1 cellular context compared by ENCODE assay signal in genomic region chr16:3718019-3718391, GRCh38.
A peak's percentile ranks its signal among the peaks of the same experiment; 100 is the strongest.
TF ChIP-seq lines count a peak whose summit lies in the region.

No MANE protein-coding gene starts in this region.

TF ChIP-seq in HepG2, 621 proteins besides CTCF, POLR2A, EP300 and RAD21 (continued from another document):
- TF ChIP-seq, protein P1, sequence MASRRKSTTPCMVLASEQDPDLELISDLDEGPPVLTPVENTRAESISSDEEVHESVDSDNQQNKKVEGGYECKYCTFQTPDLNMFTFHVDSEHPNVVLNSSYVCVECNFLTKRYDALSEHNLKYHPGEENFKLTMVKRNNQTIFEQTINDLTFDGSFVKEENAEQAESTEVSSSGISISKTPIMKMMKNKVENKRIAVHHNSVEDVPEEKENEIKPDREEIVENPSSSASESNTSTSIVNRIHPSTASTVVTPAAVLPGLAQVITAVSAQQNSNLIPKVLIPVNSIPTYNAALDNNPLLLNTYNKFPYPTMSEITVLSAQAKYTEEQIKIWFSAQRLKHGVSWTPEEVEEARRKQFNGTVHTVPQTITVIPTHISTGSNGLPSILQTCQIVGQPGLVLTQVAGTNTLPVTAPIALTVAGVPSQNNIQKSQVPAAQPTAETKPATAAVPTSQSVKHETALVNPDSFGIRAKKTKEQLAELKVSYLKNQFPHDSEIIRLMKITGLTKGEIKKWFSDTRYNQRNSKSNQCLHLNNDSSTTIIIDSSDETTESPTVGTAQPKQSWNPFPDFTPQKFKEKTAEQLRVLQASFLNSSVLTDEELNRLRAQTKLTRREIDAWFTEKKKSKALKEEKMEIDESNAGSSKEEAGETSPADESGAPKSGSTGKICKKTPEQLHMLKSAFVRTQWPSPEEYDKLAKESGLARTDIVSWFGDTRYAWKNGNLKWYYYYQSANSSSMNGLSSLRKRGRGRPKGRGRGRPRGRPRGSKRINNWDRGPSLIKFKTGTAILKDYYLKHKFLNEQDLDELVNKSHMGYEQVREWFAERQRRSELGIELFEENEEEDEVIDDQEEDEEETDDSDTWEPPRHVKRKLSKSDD (CRISPR knock-in tag; IDR thresholded peaks at IDR 0.05; ENCODE audit: low read depth) = no peak
- no peak for TF ChIP-seq MATR3 (CRISPR knock-in tag; IDR thresholded peaks at IDR 0.05)
- TF ChIP-seq, protein P2, sequence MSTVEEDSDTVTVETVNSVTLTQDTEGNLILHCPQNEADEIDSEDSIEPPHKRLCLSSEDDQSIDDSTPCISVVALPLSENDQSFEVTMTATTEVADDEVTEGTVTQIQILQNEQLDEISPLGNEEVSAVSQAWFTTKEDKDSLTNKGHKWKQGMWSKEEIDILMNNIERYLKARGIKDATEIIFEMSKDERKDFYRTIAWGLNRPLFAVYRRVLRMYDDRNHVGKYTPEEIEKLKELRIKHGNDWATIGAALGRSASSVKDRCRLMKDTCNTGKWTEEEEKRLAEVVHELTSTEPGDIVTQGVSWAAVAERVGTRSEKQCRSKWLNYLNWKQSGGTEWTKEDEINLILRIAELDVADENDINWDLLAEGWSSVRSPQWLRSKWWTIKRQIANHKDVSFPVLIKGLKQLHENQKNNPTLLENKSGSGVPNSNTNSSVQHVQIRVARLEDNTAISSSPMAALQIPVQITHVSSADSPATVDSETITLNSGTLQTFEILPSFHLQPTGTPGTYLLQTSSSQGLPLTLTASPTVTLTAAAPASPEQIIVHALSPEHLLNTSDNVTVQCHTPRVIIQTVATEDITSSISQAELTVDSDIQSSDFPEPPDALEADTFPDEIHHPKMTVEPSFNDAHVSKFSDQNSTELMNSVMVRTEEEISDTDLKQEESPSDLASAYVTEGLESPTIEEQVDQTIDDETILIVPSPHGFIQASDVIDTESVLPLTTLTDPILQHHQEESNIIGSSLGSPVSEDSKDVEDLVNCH (CRISPR knock-in tag; IDR thresholded peaks at IDR 0.05) = no peak
- no peak for TF ChIP-seq RFX3 (CRISPR knock-in tag; IDR thresholded peaks at IDR 0.05)
- no peak for TF ChIP-seq YY1 (IDR thresholded peaks at IDR 0.05; ENCODE audit: insufficient read depth, insufficient replicate concordance, low read depth, low read length)
- TF ChIP-seq, protein P3, sequence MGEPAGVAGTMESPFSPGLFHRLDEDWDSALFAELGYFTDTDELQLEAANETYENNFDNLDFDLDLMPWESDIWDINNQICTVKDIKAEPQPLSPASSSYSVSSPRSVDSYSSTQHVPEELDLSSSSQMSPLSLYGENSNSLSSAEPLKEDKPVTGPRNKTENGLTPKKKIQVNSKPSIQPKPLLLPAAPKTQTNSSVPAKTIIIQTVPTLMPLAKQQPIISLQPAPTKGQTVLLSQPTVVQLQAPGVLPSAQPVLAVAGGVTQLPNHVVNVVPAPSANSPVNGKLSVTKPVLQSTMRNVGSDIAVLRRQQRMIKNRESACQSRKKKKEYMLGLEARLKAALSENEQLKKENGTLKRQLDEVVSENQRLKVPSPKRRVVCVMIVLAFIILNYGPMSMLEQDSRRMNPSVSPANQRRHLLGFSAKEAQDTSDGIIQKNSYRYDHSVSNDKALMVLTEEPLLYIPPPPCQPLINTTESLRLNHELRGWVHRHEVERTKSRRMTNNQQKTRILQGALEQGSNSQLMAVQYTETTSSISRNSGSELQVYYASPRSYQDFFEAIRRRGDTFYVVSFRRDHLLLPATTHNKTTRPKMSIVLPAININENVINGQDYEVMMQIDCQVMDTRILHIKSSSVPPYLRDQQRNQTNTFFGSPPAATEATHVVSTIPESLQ (CRISPR knock-in tag; conservative IDR thresholded peaks at IDR 0.05) = no peak
- TF ChIP-seq, protein P4, sequence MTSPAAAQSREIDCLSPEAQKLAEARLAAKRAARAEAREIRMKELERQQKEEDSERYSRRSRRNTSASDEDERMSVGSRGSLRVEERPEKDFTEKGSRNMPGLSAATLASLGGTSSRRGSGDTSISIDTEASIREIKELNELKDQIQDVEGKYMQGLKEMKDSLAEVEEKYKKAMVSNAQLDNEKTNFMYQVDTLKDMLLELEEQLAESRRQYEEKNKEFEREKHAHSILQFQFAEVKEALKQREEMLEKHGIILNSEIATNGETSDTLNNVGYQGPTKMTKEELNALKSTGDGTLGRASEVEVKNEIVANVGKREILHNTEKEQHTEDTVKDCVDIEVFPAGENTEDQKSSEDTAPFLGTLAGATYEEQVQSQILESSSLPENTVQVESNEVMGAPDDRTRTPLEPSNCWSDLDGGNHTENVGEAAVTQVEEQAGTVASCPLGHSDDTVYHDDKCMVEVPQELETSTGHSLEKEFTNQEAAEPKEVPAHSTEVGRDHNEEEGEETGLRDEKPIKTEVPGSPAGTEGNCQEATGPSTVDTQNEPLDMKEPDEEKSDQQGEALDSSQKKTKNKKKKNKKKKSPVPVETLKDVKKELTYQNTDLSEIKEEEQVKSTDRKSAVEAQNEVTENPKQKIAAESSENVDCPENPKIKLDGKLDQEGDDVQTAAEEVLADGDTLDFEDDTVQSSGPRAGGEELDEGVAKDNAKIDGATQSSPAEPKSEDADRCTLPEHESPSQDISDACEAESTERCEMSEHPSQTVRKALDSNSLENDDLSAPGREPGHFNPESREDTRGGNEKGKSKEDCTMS (CRISPR knock-in tag; conservative IDR thresholded peaks at IDR 0.05) = no peak
- 0 out of 2 replicates have a peak, but pooled peaks have one; percentile 33 for TF ChIP-seq ZNF224 (CRISPR knock-in tag; IDR thresholded peaks at IDR 0.05)
- no peak for TF ChIP-seq NFE2L2 (IDR thresholded peaks at IDR 0.05; ENCODE audit: low read length)
- TF ChIP-seq ZNF350 (CRISPR knock-in tag; IDR thresholded peaks at IDR 0.05; ENCODE audit: borderline replicate concordance, low read depth) = no peak
- 0 out of 2 replicates have a peak, but pooled peaks have one; percentile 1 for TF ChIP-seq BORCS8-MEF2B (CRISPR knock-in tag; IDR thresholded peaks at IDR 0.05)
- no peak for TF ChIP-seq RBM22 (optimal IDR thresholded peaks at IDR 0.05; ENCODE audit: low read length)
- no peak for TF ChIP-seq ZNF33B (CRISPR knock-in tag; IDR thresholded peaks at IDR 0.05)
- no peak for TF ChIP-seq ZNF557 (CRISPR knock-in tag; IDR thresholded peaks at IDR 0.05)
- no peak for TF ChIP-seq ATF4 (CRISPR knock-in tag; IDR thresholded peaks at IDR 0.05)
- TF ChIP-seq ZNF274 (CRISPR knock-in tag; IDR thresholded peaks at IDR 0.05) = no peak
- TF ChIP-seq MAF1 (CRISPR knock-in tag; IDR thresholded peaks at IDR 0.05; ENCODE audit: borderline replicate concordance) = 0 out of 2 replicates have a peak, but pooled peaks have one; percentile 10
- no peak for TF ChIP-seq ZNF280D (CRISPR knock-in tag; IDR thresholded peaks at IDR 0.05)
- TF ChIP-seq KDM3A (CRISPR knock-in tag; IDR thresholded peaks at IDR 0.05; ENCODE audit: low read depth) = no peak
- TF ChIP-seq, protein P5, sequence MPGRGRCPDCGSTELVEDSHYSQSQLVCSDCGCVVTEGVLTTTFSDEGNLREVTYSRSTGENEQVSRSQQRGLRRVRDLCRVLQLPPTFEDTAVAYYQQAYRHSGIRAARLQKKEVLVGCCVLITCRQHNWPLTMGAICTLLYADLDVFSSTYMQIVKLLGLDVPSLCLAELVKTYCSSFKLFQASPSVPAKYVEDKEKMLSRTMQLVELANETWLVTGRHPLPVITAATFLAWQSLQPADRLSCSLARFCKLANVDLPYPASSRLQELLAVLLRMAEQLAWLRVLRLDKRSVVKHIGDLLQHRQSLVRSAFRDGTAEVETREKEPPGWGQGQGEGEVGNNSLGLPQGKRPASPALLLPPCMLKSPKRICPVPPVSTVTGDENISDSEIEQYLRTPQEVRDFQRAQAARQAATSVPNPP (CRISPR knock-in tag; IDR thresholded peaks at IDR 0.05) = peak; percentile 20; the same call in 1 of the 2 replicates
- TF ChIP-seq NFIB (CRISPR knock-in tag; IDR thresholded peaks at IDR 0.05; ENCODE audit: borderline replicate concordance) = no peak
- 0 out of 2 replicates have a peak, but pooled peaks have one; percentile 7 for TF ChIP-seq NFKBIZ (CRISPR knock-in tag; IDR thresholded peaks at IDR 0.05)
- TF ChIP-seq HOXA9 (CRISPR knock-in tag; IDR thresholded peaks at IDR 0.05; ENCODE audit: borderline replicate concordance) = no peak
- TF ChIP-seq ZNF740 (CRISPR knock-in tag; IDR thresholded peaks at IDR 0.05) = no peak
- TF ChIP-seq ZNF431 (CRISPR knock-in tag; IDR thresholded peaks at IDR 0.05; ENCODE audit: borderline replicate concordance, low read depth) = no peak
